ENCODE assay signal across 9 cellular contexts in the genomic region with DNA sequence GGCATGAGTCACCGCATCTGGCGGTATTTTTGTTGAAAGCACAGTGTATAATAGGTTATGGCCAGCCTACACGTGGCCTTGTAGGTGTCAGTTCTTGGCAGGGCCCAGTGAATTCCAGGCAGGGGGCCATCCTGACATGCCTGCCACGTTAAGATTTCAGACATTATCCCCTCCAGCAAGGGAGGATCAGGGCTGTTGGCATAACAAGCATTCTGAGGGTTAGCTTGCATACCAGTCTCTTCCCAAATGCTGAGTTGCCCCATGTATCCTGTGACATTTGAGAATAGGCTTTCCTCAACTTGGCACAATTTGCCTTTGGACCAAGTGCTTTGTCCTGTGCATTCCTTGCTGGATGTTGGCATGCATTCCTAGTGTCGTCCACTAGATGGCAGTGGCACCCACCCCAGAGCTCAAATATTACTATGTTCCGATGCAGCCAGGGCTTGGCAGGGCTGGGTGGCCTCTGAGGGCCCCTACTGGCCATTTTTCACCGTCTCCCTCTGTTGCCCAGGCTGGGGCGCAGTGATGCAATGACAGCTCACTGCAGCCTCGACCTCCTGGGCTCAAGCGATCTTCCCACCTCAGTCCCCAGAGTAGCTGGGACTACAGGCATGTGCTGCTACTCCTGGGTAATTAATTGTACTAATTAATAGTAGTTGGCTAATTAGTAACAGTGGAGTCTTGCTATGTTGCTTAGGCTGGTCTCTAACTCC. TPM values are rescaled to one million over a fixed set of nuclear protein-coding genes. Genes with fewer than 3 reads are reported as not detected.
DNase-seq lines count a peak whose midpoint lies in the region; ATAC-seq and TF ChIP-seq lines count a peak whose summit lies in the region.
"Had no signal": no experiment of that assay in that cellular context is flagged by ENCODE, and none has a peak within 500 bp of the region (broad histone marks: within the 10 kb centered on the region; RNA-seq: fewer than 3 reads in every experiment).

No MANE protein-coding gene starts in this region.

- no peaks in the 10 kb centered on the region for H3K36me3 ChIP-seq in upper lobe of right lung

- H3K4me3 Mint-ChIP-seq in glutamatergic neuron (ENCODE audit: unreplicated experiment), result no peak overlapping the region

- H3K27me3 ChIP-seq in upper lobe of right lung, result no peaks in the 10 kb centered on the region

- no peaks in the 10 kb centered on the region for H3K4me1 Mint-ChIP-seq in glutamatergic neuron (ENCODE audit: low read depth, unreplicated experiment)

- H3K36me3 Mint-ChIP-seq in glutamatergic neuron (ENCODE audit: unreplicated experiment), result no peaks in the 10 kb centered on the region

- ATAC-seq in GM21529 (IDR thresholded peaks at IDR 0.05; ENCODE audit: unreplicated experiment) (peak; percentile 65), upper lobe of right lung (peak; percentile 100)

- H3K9me3 Mint-ChIP-seq in glutamatergic neuron (ENCODE audit: unreplicated experiment), result no peaks in the 10 kb centered on the region

- H3K27ac ChIP-seq in upper lobe of right lung, result no peak overlapping the region

- H3K4me3 ChIP-seq in upper lobe of right lung, result no peak overlapping the region

- H3K27ac Mint-ChIP-seq in glutamatergic neuron (ENCODE audit: unreplicated experiment), result no peak overlapping the region

- intact Hi-C loops in posterior cingulate gyrus (cut with DNase I) (loop anchor here (5.0 kb wide), 1 partner anchor 239 kb away; no protein-coding TSS in a partner anchor), upper lobe of right lung (cut with DNase I) (no loop called here)

- peak; percentile 96 for TF ChIP-seq CTCF in glutamatergic neuron (IDR thresholded peaks at IDR 0.05; ENCODE audit: partially characterized antibody, unreplicated experiment)
- TF ChIP-seq CTCF in upper lobe of right lung (IDR thresholded peaks at IDR 0.05), result peak; percentile 99

- no peaks in the 10 kb centered on the region for H3K27me3 Mint-ChIP-seq in glutamatergic neuron (ENCODE audit: unreplicated experiment)

- DNase-seq in COLO668 (lab: John Stamatoyannopoulos, UW; ENCODE audit: unreplicated experiment), result peak; percentile 66
- DNase-seq in NAMALWA (ENCODE audit: low spot score), result peak; percentile 92
- DNase-seq in SKM-1 treated with dmso at 0.1 percent for 144 hours (lab: John Stamatoyannopoulos, UW; ENCODE audit: unreplicated experiment), result peak; percentile 65
- peak; percentile 76 for DNase-seq in activated naive CD4-positive, alpha-beta T cell treated with anti-CD3 and anti-CD28 coated beads, Interleukin-2, amount 50 U/mL, for 16 hours
- DNase-seq in glutamatergic neuron, result peak; percentile 89
- peak; percentile 69 to 97 (median 86) for DNase-seq in posterior cingulate gyrus
- peak; percentile 90 for DNase-seq in upper lobe of right lung

- no peaks in the 10 kb centered on the region for H3K9me3 ChIP-seq in upper lobe of right lung

- no peaks in the 10 kb centered on the region for H3K4me1 ChIP-seq in upper lobe of right lung

RNA-seq across cellular contexts. Expression of a gene that starts 31.2 kb away (rescaled TPM):
- 0.12 TPM for total RNA-seq in glutamatergic neuron (ENCODE audit: unreplicated experiment)
- 4.0 TPM for total RNA-seq in upper lobe of right lung
- total RNA-seq: T-helper 1 cell treated with Interleukin-12 subunit alpha and Interleukin-12 subunit beta and Interleukin-4 antibody, amounts not matched to agents 30 ng/mL and 1 ng/mL, for 36 hours had no signal
